ENCODE assay signal across 20 cellular contexts in genomic region chr5:147394273-147394672, GRCh38.
"Had no signal": no experiment of that assay in that cellular context is flagged by ENCODE, and none has a peak within 500 bp of the region (broad histone marks: within the 10 kb centered on the region; RNA-seq: fewer than 3 reads in every experiment).

No MANE protein-coding gene starts in this region.

- H3K27ac ChIP-seq: colonic mucosa, gastrocnemius medialis, heart right ventricle, ovary, right atrium auricular region, skin epidermis, upper lobe of left lung, uterus had no signal

- ATAC-seq: esophagus mucosa; gastrocnemius medialis; heart right ventricle; mucosa of descending colon; stimulated activated naive B cell treated with anti-CD40 and anti-IgM and Interleukin-4, amounts not matched to agents 10 μg/mL and 1 μg/mL and 100 μg/mL, for 72 hours; stimulated activated naive CD8-positive, alpha-beta T cell treated with anti-CD3 and anti-CD28 coated beads, Interleukin-15, amount 100 ng/mL, for 72 hours had no signal

- H3K4me1 Mint-ChIP-seq: neural crest cell; stimulated activated naive B cell treated with anti-CD40 and anti-IgM and Interleukin-4, amounts not matched to agents 10 μg/mL and 1 μg/mL and 100 μg/mL, for 72 hours; stimulated activated naive CD8-positive, alpha-beta T cell treated with anti-CD3 and anti-CD28 coated beads, Interleukin-15, amount 100 ng/mL, for 72 hours had no signal

- H3K36me3 Mint-ChIP-seq: natural killer cell; stimulated activated naive B cell treated with anti-CD40 and anti-IgM and Interleukin-4, amounts not matched to agents 10 μg/mL and 1 μg/mL and 100 μg/mL, for 72 hours had no signal

- H3K4me1 ChIP-seq: colonic mucosa, gastrocnemius medialis, upper lobe of left lung, uterus had no signal

- H3K4me3 ChIP-seq: colonic mucosa, gastrocnemius medialis, heart right ventricle, mucosa of descending colon, ovary, right atrium auricular region, sigmoid colon, skin epidermis, upper lobe of left lung, uterus had no signal

- H3K36me3 ChIP-seq: colonic mucosa, ovary, uterus had no signal

- H3K4me3 Mint-ChIP-seq: natural killer cell; neural crest cell; stimulated activated naive B cell treated with anti-CD40 and anti-IgM and Interleukin-4, amounts not matched to agents 10 μg/mL and 1 μg/mL and 100 μg/mL, for 72 hours; stimulated activated naive CD8-positive, alpha-beta T cell treated with anti-CD3 and anti-CD28 coated beads, Interleukin-15, amount 100 ng/mL, for 72 hours had no signal

- H3K27ac Mint-ChIP-seq: natural killer cell; stimulated activated naive B cell treated with anti-CD40 and anti-IgM and Interleukin-4, amounts not matched to agents 10 μg/mL and 1 μg/mL and 100 μg/mL, for 72 hours; stimulated activated naive CD8-positive, alpha-beta T cell treated with anti-CD3 and anti-CD28 coated beads, Interleukin-15, amount 100 ng/mL, for 72 hours had no signal

- H3K9me3 Mint-ChIP-seq: natural killer cell; neural crest cell; stimulated activated naive B cell treated with anti-CD40 and anti-IgM and Interleukin-4, amounts not matched to agents 10 μg/mL and 1 μg/mL and 100 μg/mL, for 72 hours; stimulated activated naive CD8-positive, alpha-beta T cell treated with anti-CD3 and anti-CD28 coated beads, Interleukin-15, amount 100 ng/mL, for 72 hours had no signal

- DNase-seq: colonic mucosa; gastrocnemius medialis; kidney glomerular epithelial cell; mammary epithelial cell; mucosa of descending colon; natural killer cell; sigmoid colon; stimulated activated CD4-positive, alpha-beta T cell treated with anti-CD3 and anti-CD28 coated beads, Interleukin-2, amount 100 ng/mL, for 24 hours; stimulated activated CD4-positive, alpha-beta T cell treated with anti-CD3 and anti-CD28 coated beads, Interleukin-4, amount 100 ng/mL, for 4 hours; stimulated activated naive B cell treated with anti-CD40 and anti-IgM and Interleukin-4, amounts not matched to agents 10 μg/mL and 1 μg/mL and 100 μg/mL, for 72 hours; stimulated activated naive CD8-positive, alpha-beta T cell treated with anti-CD3 and anti-CD28 coated beads, Interleukin-15, amount 100 ng/mL, for 72 hours; substantia nigra; uterus had no signal

- H3K27me3 ChIP-seq: colonic mucosa, gastrocnemius medialis, heart right ventricle, ovary, right atrium auricular region, sigmoid colon, upper lobe of left lung, uterus had no signal

- H3K9me3 ChIP-seq: colonic mucosa, gastrocnemius medialis, heart right ventricle, mucosa of descending colon, ovary, right atrium auricular region, sigmoid colon, upper lobe of left lung, uterus had no signal
